In genomic region chr10:23150610-23151009, GRCh38 we compare ENCODE assay signal across 1 cellular context.
TF ChIP-seq lines count a peak whose summit lies in the region.

No MANE protein-coding gene starts in this region.

TF ChIP-seq in IMR-90, 13 proteins besides CTCF, POLR2A, EP300 and RAD21:
- TF ChIP-seq USF2 (IDR thresholded peaks at IDR 0.05; ENCODE audit: low read depth, low read length) (no peak), RFX5 (IDR thresholded peaks at IDR 0.05; ENCODE audit: low read depth, low read length) (no peak), MAZ (IDR thresholded peaks at IDR 0.05; ENCODE audit: borderline replicate concordance, low read depth, low read length) (no peak), CHD1 (IDR thresholded peaks at IDR 0.05; ENCODE audit: low read depth, low read length) (no peak), NFE2L2 (IDR thresholded peaks at IDR 0.05; ENCODE audit: low read depth, low read length) (no peak), BHLHE40 (IDR thresholded peaks at IDR 0.05; ENCODE audit: low read depth, low read length) (no peak), RCOR1 (IDR thresholded peaks at IDR 0.05; ENCODE audit: insufficient replicate concordance, low read length) (no peak), SMC3 (IDR thresholded peaks at IDR 0.05; ENCODE audit: low read depth, low read length) (no peak)
